Comparison of ENCODE assay signal across 1 cellular context in the genomic region with DNA sequence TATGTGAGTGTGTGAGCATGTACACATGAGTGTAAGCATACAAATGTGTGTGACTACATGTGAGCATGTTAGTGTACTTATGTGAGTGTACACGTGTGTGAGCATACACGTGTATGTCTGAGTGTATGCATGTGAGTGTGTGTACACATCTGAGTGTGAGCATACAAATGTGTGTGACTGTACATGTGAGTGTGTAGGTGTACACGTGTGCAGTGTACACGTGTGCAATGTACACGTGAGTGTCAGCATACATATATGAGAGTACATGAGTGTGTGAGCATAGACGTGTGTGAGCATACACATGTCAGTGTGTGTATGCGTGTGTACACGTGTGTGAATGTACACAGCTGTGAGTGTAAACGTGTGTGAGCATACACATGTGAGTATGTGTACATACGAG.
TF ChIP-seq lines count a peak whose summit lies in the region.

No MANE protein-coding gene starts in this region.

TF ChIP-seq in HepG2, 621 proteins besides CTCF, POLR2A, EP300 and RAD21:
- peak; percentile 94 for TF ChIP-seq MNT (IDR thresholded peaks at IDR 0.05)
- TF ChIP-seq ZNF354B (CRISPR knock-in tag; IDR thresholded peaks at IDR 0.05), result no peak
- no peak for TF ChIP-seq MTA1 (CRISPR knock-in tag; IDR thresholded peaks at IDR 0.05; ENCODE audit: borderline replicate concordance)
- TF ChIP-seq CHD4 (IDR thresholded peaks at IDR 0.05; ENCODE audit: borderline replicate concordance, low read length), result no peak
- no peak for TF ChIP-seq ZSCAN21 (CRISPR knock-in tag; IDR thresholded peaks at IDR 0.05; ENCODE audit: borderline replicate concordance)
